24 cellular contexts compared by ENCODE assay signal in genomic region chr1:166588741-166589140, GRCh38.
DNase-seq lines count a peak whose midpoint lies in the region; ATAC-seq and TF ChIP-seq lines count a peak whose summit lies in the region.
"Had no signal": no experiment of that assay in that cellular context is flagged by ENCODE, and none has a peak within 500 bp of the region (broad histone marks: within the 10 kb centered on the region; RNA-seq: fewer than 3 reads in every experiment).

No MANE protein-coding gene starts in this region.

- no peak overlapping the region for H2AFZ ChIP-seq in smooth muscle cell (ENCODE audit: low read depth)

- no peaks in the 10 kb centered on the region for H3K79me2 ChIP-seq in smooth muscle cell (ENCODE audit: low read depth)

- CTCF ChIA-PET in Calu3 (lab: Charles Lee), result no interaction called here
- CTCF ChIA-PET in CD4-positive, alpha-beta T cell (lab: Charles Lee), result no interaction called here

- no peaks in the 10 kb centered on the region for H4K20me1 ChIP-seq in smooth muscle cell (ENCODE audit: low read depth)

- ATAC-seq in CD4-positive, alpha-beta T cell (ENCODE audit: poor library complexity), result no peak
- ATAC-seq: CD8-positive, alpha-beta T cell; HCT116; Panc1 had no signal

- H3K9me3 ChIP-seq in SJCRH30 (replicated peaks) (no peaks in the 10 kb centered on the region), smooth muscle cell (replicated peaks; ENCODE audit: low read depth) (no peaks in the 10 kb centered on the region)
- H3K9me3 ChIP-seq in CD4-positive, alpha-beta T cell (ENCODE audit: control insufficient read depth, low read length), result no peaks in the 10 kb centered on the region
- H3K9me3 ChIP-seq: SK-N-SH had no signal

- H3K4me2 ChIP-seq in smooth muscle cell, result peak overlapping the region; percentile 57
- H3K4me2 ChIP-seq: KMS-11, SK-N-SH had no signal

- H3K4me3 ChIP-seq in SJCRH30 (no peak overlapping the region), smooth muscle cell (no peak overlapping the region)

- no peak for TF ChIP-seq CTCF in Calu3 (IDR thresholded peaks at IDR 0.05; ENCODE audit: unreplicated experiment)
- no peak for TF ChIP-seq CTCF in smooth muscle cell (IDR thresholded peaks at IDR 0.05; ENCODE audit: borderline replicate concordance, insufficient read depth, poor library complexity, severe bottlenecking)
- no peak for TF ChIP-seq CTCF in CD4-positive, alpha-beta T cell (IDR thresholded peaks at IDR 0.05)

- no peaks in the 10 kb centered on the region for H3K36me3 Mint-ChIP-seq in Calu3 (ENCODE audit: insufficient read depth, unreplicated experiment)
- no peaks in the 10 kb centered on the region for H3K36me3 Mint-ChIP-seq in CD4-positive, alpha-beta T cell (ENCODE audit: low read depth)
- H3K36me3 Mint-ChIP-seq: CD8-positive, alpha-beta T cell; IgD-negative memory B cell had no signal

- no peaks in the 10 kb centered on the region for H3K9me3 Mint-ChIP-seq in Calu3 (ENCODE audit: low read depth, unreplicated experiment)
- H3K9me3 Mint-ChIP-seq in CD4-positive, alpha-beta T cell, result no peaks in the 10 kb centered on the region
- H3K9me3 Mint-ChIP-seq: CD8-positive, alpha-beta T cell; IgD-negative memory B cell had no signal

- no peaks in the 10 kb centered on the region for H3F3A ChIP-seq in smooth muscle cell (ENCODE audit: low read depth)

- POLR2A ChIA-PET in CD4-positive, alpha-beta T cell (lab: Charles Lee), result no interaction called here

- no peak overlapping the region for H3K9ac ChIP-seq in smooth muscle cell (ENCODE audit: low read depth)
- H3K9ac ChIP-seq: KMS-11, SK-N-SH had no signal

- peaks cover 20% of the 10 kb centered on the region for H3K4me1 ChIP-seq in SJCRH30
- no peaks in the 10 kb centered on the region for H3K4me1 ChIP-seq in smooth muscle cell (ENCODE audit: low read depth)

- DNase-seq in Calu3 (no peak), HT1080 (ENCODE audit: low read depth) (peak; percentile 32), SJCRH30 (peak; percentile 26 to 59), smooth muscle cell (lab: John Stamatoyannopoulos, UW; ENCODE audit: unreplicated experiment) (no peak), DMS 273 (lab: John Stamatoyannopoulos, UW; ENCODE audit: unreplicated experiment) (no peak), NCI-H2029 treated with DMSO at 0.1 percent for 48 hours (lab: John Stamatoyannopoulos, UW) (no peak)
- no peak for DNase-seq in CD4-positive, alpha-beta T cell
- DNase-seq: C1 segment of cervical spinal cord; CD8-positive, alpha-beta T cell; DMS153; DND-41; NCI-H1092 treated with DMSO at 0.1 percent for 48 hours; NCI-H1436; NCI-H187 treated with DMSO at 0.1 percent for 48 hours; NCI-H2107; NCI-H446 treated with DMSO at 0.1 percent for 48 hours; NCI-H526; SIG-M5; SK-N-SH; SW 1271 had no signal

- no peaks in the 10 kb centered on the region for H3K27me3 ChIP-seq in SJCRH30
- H3K27me3 ChIP-seq in smooth muscle cell (ENCODE audit: low read depth), result peaks cover 18% of the 10 kb centered on the region
- H3K27me3 ChIP-seq in CD4-positive, alpha-beta T cell (ENCODE audit: control insufficient read depth, insufficient read depth, low read length), result no peaks in the 10 kb centered on the region

- peak overlapping the region; percentile 7 for H3K27ac Mint-ChIP-seq in Calu3 (ENCODE audit: unreplicated experiment)
- no peak overlapping the region for H3K27ac Mint-ChIP-seq in CD4-positive, alpha-beta T cell
- H3K27ac Mint-ChIP-seq: CD8-positive, alpha-beta T cell; IgD-negative memory B cell had no signal

- peaks cover 9% of the 10 kb centered on the region for H3K4me1 Mint-ChIP-seq in Calu3 (ENCODE audit: low read depth, unreplicated experiment)
- H3K4me1 Mint-ChIP-seq in CD4-positive, alpha-beta T cell (ENCODE audit: low read depth), result no peaks in the 10 kb centered on the region
- H3K4me1 Mint-ChIP-seq: IgD-negative memory B cell had no signal

- H3K36me3 ChIP-seq in SJCRH30 (no peaks in the 10 kb centered on the region), smooth muscle cell (ENCODE audit: low read depth) (no peaks in the 10 kb centered on the region)

- WGBS in smooth muscle cell (ENCODE audit: low lambda C conversion rate), result 44% methylated on average over 6 of the region's 6 CpGs

- peak overlapping the region; percentile 77 for H3K27ac ChIP-seq in SJCRH30
- H3K27ac ChIP-seq in smooth muscle cell (ENCODE audit: low read depth), result no peak overlapping the region
- H3K27ac ChIP-seq in CD4-positive, alpha-beta T cell (ENCODE audit: low read depth, low read length), result no peak overlapping the region
- H3K27ac ChIP-seq: KMS-11 had no signal

- BruUV-seq in Calu3 (replicated peaks; lab: Mats Ljungman, UMichigan), result no TSS peak

- no peak overlapping the region for H3K4me3 Mint-ChIP-seq in Calu3 (ENCODE audit: low read depth, unreplicated experiment)
- no peak overlapping the region for H3K4me3 Mint-ChIP-seq in CD4-positive, alpha-beta T cell
- H3K4me3 Mint-ChIP-seq: CD8-positive, alpha-beta T cell; IgD-negative memory B cell had no signal

- intact Hi-C loops in Calu3 (cut with micrococcal nuclease; ENCODE audit: unreplicated experiment), result no loop called here
- intact Hi-C loops in CD4-positive, alpha-beta T cell (cut with DNase I, micrococcal nuclease), result no loop called here

- peaks cover 1% of the 10 kb centered on the region for H3K27me3 Mint-ChIP-seq in Calu3 (ENCODE audit: unreplicated experiment)
- H3K27me3 Mint-ChIP-seq in CD4-positive, alpha-beta T cell, result peaks cover 11% of the 10 kb centered on the region

Comparison
In these comparisons a context has a peak if more than half of its experiments do, and no peak if none do; other contexts are left out.
1. DNase-seq: peak in HT1080 (single experiment) and SJCRH30 (2 of 2); none in Calu3 (single experiment), smooth muscle cell (single experiment), DMS 273 (single experiment), CD4-positive, alpha-beta T cell (0 of 10) and NCI-H2029 treated with DMSO at 0.1 percent for 48 hours (single experiment).